ENCODE assay signal across 34 cellular contexts in genomic region chr1:87086120-87086519, GRCh38.
"Had no signal": no experiment of that assay in that cellular context is flagged by ENCODE, and none has a peak within 500 bp of the region (broad histone marks: within the 10 kb centered on the region; RNA-seq: fewer than 3 reads in every experiment).

No MANE protein-coding gene starts in this region.

- ATAC-seq: activated CD4-positive, alpha-beta T cell treated with anti-CD3 and anti-CD28 coated beads for 36 hours; activated CD4-positive, CD25-positive, alpha-beta regulatory T cell treated with anti-CD3 and anti-CD28 coated beads, Interleukin-2, amount 50 U/mL, for 24 hours; activated CD8-positive, alpha-beta memory T cell treated with anti-CD3 and anti-CD28 coated beads, Interleukin-2, amount 10 ng/mL, durations not matched to agents 7 days and 5 days; activated CD8-positive, alpha-beta T cell treated with anti-CD3 and anti-CD28 coated beads, Interleukin-2, amount 10 ng/mL, durations not matched to agents 7 days and 5 days; activated naive CD4-positive, alpha-beta T cell treated with anti-CD3 and anti-CD28 coated beads, Interleukin-2, amount 50 U/mL, for 72 hours; body of pancreas; WTC11 had no signal

- FAIRE-seq: astrocyte, colon had no signal

- H3K4me3 ChIP-seq: adrenal gland, body of pancreas, breast epithelium had no signal

- H3K27me3 ChIP-seq: adrenal gland, body of pancreas, brain microvascular endothelial cell, breast epithelium had no signal

- H3K27ac ChIP-seq: adrenal gland, body of pancreas, brain microvascular endothelial cell, breast epithelium, WERI-Rb-1 had no signal

- H3K36me3 ChIP-seq: adrenal gland, brain microvascular endothelial cell, breast epithelium had no signal

- H3K9me3 ChIP-seq: adrenal gland, body of pancreas, breast epithelium had no signal

- H3K4me1 ChIP-seq: body of pancreas, breast epithelium had no signal

- DNase-seq: activated CD4-positive, alpha-beta memory T cell treated with anti-CD3 and anti-CD28 coated beads, Interleukin-2, amount 10 ng/mL, durations not matched to agents 7 days and 5 days; activated CD4-positive, alpha-beta T cell treated with anti-CD3 and anti-CD28 coated beads for 1 hour; activated CD4-positive, alpha-beta T cell treated with anti-CD3 and anti-CD28 coated beads for 36 hours; activated CD4-positive, alpha-beta T cell treated with anti-CD3 and anti-CD28 coated beads for 48 hours; activated CD4-positive, alpha-beta T cell treated with anti-CD3 and anti-CD28 coated beads, Interleukin-2, amount 10 ng/mL, durations not matched to agents 7 days and 5 days; activated CD4-positive, alpha-beta T cell treated with anti-CD3 and anti-CD28 coated beads, Interleukin-2, amount 50 U/mL, for 48 hours; activated CD4-positive, CD25-positive, alpha-beta regulatory T cell; activated CD8-positive, alpha-beta memory T cell treated with anti-CD3 and anti-CD28 coated beads for 24 hours; activated CD8-positive, alpha-beta memory T cell treated with anti-CD3 and anti-CD28 coated beads, Interleukin-2, amount 10 ng/mL, durations not matched to agents 7 days and 5 days; activated CD8-positive, alpha-beta memory T cell treated with anti-CD3 and anti-CD28 coated beads, Interleukin-2, amount 50 U/mL, for 48 hours; activated CD8-positive, alpha-beta T cell treated with anti-CD3 and anti-CD28 coated beads, Interleukin-2, amount 10 ng/mL, durations not matched to agents 7 days and 5 days; activated effector memory CD4-positive, alpha-beta T cell treated with anti-CD3 and anti-CD28 coated beads, Interleukin-2, amount 50 U/mL, for 16 hours; activated gamma-delta T cell treated with Interleukin-2 at 50 U/mL for 16 hours; activated naive CD4-positive, alpha-beta T cell; activated naive CD4-positive, alpha-beta T cell treated with anti-CD3 and anti-CD28 coated beads for 36 hours; activated naive CD4-positive, alpha-beta T cell treated with anti-CD3 and anti-CD28 coated beads, Interleukin-2, amount 50 U/mL, for 16 hours; activated naive CD8-positive, alpha-beta T cell treated with anti-CD3 and anti-CD28 coated beads for 36 hours; activated T-cell treated with anti-CD3 and anti-CD28 coated beads, Interleukin-2, amount 50 U/mL, for 24 hours; activated T-cell treated with anti-CD3 and anti-CD28 coated beads, Interleukin-2, amount 50 U/mL, for 48 hours; adrenal gland; amniotic stem cell; aorta; body of pancreas; brain microvascular endothelial cell; central memory CD4-positive, alpha-beta T cell; T-helper 2 cell; T-helper 9 cell; WERI-Rb-1 had no signal
